In the genomic region with DNA sequence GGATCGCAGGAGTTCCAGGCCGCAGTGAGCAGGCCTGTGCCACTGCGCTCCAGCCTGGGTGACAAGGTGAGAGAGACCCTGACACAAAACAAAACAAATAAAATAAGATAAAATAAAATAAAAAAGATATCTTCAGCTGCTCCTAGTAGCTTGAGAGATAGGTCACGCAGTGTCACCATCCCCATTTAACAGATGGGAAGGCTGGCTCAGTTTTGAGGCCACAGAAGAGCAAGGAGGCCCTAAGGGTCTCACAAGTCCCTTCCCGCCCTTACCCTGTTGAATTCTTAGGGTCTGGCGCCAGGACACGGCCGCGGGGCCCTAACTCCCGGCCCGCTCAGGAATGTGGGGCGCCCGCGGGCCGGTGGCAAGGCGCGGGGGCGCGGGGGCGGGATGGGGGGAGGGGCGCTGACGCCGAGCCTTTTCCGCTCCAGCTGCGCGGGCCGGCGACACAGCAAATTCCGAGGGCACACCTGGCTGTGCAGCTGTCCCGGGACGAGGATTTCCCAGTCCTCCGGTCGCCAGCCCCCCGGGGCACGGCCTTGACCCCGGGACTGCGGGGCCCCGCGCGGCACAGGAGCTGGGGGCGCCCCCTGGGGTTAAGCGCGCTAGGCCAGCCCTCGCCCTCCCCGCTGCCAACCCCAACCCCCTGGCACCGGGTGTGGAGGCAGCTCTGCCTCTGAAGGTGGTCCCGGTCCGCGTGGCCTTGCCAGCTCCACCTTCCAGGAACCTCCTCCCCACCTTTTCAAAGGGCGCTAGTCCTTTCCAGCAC, we compare ENCODE assay signal across 11 cellular contexts. TPM values are rescaled to one million over a fixed set of nuclear protein-coding genes. Genes with fewer than 3 reads are reported as not detected.
DNase-seq lines count a peak whose midpoint lies in the region; ATAC-seq, FAIRE-seq and TF ChIP-seq lines count a peak whose summit lies in the region.
"Had no signal": no experiment of that assay in that cellular context is flagged by ENCODE, and none has a peak within 500 bp of the region (broad histone marks: within the 10 kb centered on the region; RNA-seq: fewer than 3 reads in every experiment).

No MANE protein-coding gene starts in this region.

- H2BK12ac ChIP-seq in H1 (ENCODE audit: low read depth, low read length): peak overlapping the region; percentile 90; the same call in 1 of the 2 replicates

- no peak for TF ChIP-seq RAD21 in H1 (IDR thresholded peaks at IDR 0.05 in 1 of 2, conservative IDR thresholded peaks at IDR 0.05 in 1 of 2; ENCODE audit: low read depth in 2 of 2, low read length in 2 of 2)

- H4K91ac ChIP-seq in H1 (replicated peaks; ENCODE audit: insufficient read length, low read length): no peak overlapping the region

- H3K27ac Mint-ChIP-seq in CD4-positive, alpha-beta memory T cell: no peak overlapping the region
- H3K27ac Mint-ChIP-seq in T-helper 2 cell treated with Interferon-gamma antibody and Interleukin-4, amounts not matched to agents 5 μg/mL and 100 μg/mL, for 36 hours: no peak overlapping the region

- H3K9me3 Mint-ChIP-seq in CD4-positive, alpha-beta memory T cell: no peaks in the 10 kb centered on the region
- H3K9me3 Mint-ChIP-seq in T-helper 2 cell treated with Interferon-gamma antibody and Interleukin-4, amounts not matched to agents 5 μg/mL and 100 μg/mL, for 36 hours: no peaks in the 10 kb centered on the region

- WGBS in H1 (ENCODE audit: extremely low coverage in 1 of 2, insufficient coverage in 1 of 2, insufficient read length in 1 of 2, insufficient replicate concordance in 2 of 2, low coverage in 1 of 2, low lambda C conversion rate in 2 of 2, missing lambda C conversion rate in 1 of 2), 2 experiments: 28% methylated on average over 21 of the region's 50 CpGs; no CpG with 5 or more reads in 1 of the 2 experiments
- 12 to 14% (median 12%) methylated on average over 47 to 50 of the region's 50 CpGs for WGBS in ovary, 3 donors

- no peaks in the 10 kb centered on the region for H3K4me1 Mint-ChIP-seq in CD4-positive, alpha-beta memory T cell
- no peaks in the 10 kb centered on the region for H3K4me1 Mint-ChIP-seq in T-helper 2 cell treated with Interferon-gamma antibody and Interleukin-4, amounts not matched to agents 5 μg/mL and 100 μg/mL, for 36 hours (ENCODE audit: low read depth)

- TF ChIP-seq CTCF in H1 (IDR thresholded peaks at IDR 0.05; ENCODE audit: control extremely low read depth in 1 of 3, insufficient read depth in 1 of 3, low read depth in 1 of 3, low read length in 3 of 3) (no peak), ovary (IDR thresholded peaks at IDR 0.05) (no peak), kidney (IDR thresholded peaks at IDR 0.05; ENCODE audit: borderline replicate concordance, extremely low read depth, insufficient read depth) (no peak), gastrocnemius medialis (IDR thresholded peaks at IDR 0.05 in 4 of 5, conservative IDR thresholded peaks at IDR 0.05 in 1 of 5) (no peak)

- CTCF ChIA-PET in CD4-positive, alpha-beta memory T cell (lab: Charles Lee; ENCODE audit: partially characterized antibody): interaction anchor here (1.3 to 5.9 kb wide), 3 partner anchors 15 to 111 kb away, joined by 4 to 33 read pairs (median 20); a partner anchor contains a TSS
- CTCF ChIA-PET in H1 (lab: Charles Lee; ENCODE audit: partially characterized antibody): interaction anchor here (0.8 to 4.9 kb wide), 8 partner anchors 9 to 276 kb away, joined by 3 to 40 read pairs (median 3); a partner anchor contains a TSS

- POLR2A ChIA-PET in CD4-positive, alpha-beta memory T cell (lab: Charles Lee; ENCODE audit: partially characterized antibody): interaction anchor here (1.0 kb wide), 1 partner anchor 108 kb away, joined by 3 read pairs; no protein-coding TSS in a partner anchor
- POLR2A ChIA-PET in H1 (lab: Charles Lee; ENCODE audit: partially characterized antibody): interaction anchor here (1.8 to 4.0 kb wide), 2 partner anchors 15 to 116 kb away, joined by 3 to 14 read pairs; a partner anchor contains a TSS

- H2BK120ac ChIP-seq in H1 (replicated peaks; ENCODE audit: low read depth, low read length): peak overlapping the region; percentile 54

- H3K9me3 ChIP-seq in CD4-positive, alpha-beta memory T cell (ENCODE audit: control insufficient read depth in 1 of 2, low read length in 2 of 2): no peaks in the 10 kb centered on the region
- H3K9me3 ChIP-seq in H1 (ENCODE audit: insufficient read depth in 2 of 2, low read depth in 1 of 2, low read length in 1 of 2) (no peaks in the 10 kb centered on the region), ovary (no peaks in the 10 kb centered on the region), kidney (ENCODE audit: control insufficient read depth in 1 of 2, low read length in 2 of 2) (no peaks in the 10 kb centered on the region), gastrocnemius medialis (no peaks in the 10 kb centered on the region)

- 0 out of 3 replicates have a peak, but pooled peaks of 1 of the 2 experiments have one; percentile 32 for TF ChIP-seq POLR2A in H1 (IDR thresholded peaks at IDR 0.05; ENCODE audit: control extremely low read depth in 1 of 2, low read depth in 2 of 2, low read length in 2 of 2)
- TF ChIP-seq POLR2A in ovary (IDR thresholded peaks at IDR 0.05): no peak
- no peak for TF ChIP-seq POLR2A in gastrocnemius medialis (IDR thresholded peaks at IDR 0.05)

- in situ Hi-C loops in gastrocnemius medialis (cut with MboI; ENCODE audit: low sequenced_read_pairs in 4 of 4): no loop called here

- no peak overlapping the region for H3K27ac ChIP-seq in CD4-positive, alpha-beta memory T cell (ENCODE audit: low read depth, low read length)
- H3K27ac ChIP-seq in H1 (ENCODE audit: low read depth, low read length): no peak overlapping the region
- no peak overlapping the region for H3K27ac ChIP-seq in ovary
- no peak overlapping the region for H3K27ac ChIP-seq in kidney (ENCODE audit: low read depth in 2 of 2, low read length in 2 of 2)
- no peak overlapping the region for H3K27ac ChIP-seq in gastrocnemius medialis

- peak overlapping the region; percentile 60; the same call in 1 of the 2 replicates for H2BK5ac ChIP-seq in H1 (ENCODE audit: low read depth, low read length)

- no peak for DNase-seq in CD4-positive, alpha-beta memory T cell
- DNase-seq in T-helper 2 cell treated with Interferon-gamma antibody and Interleukin-4, amounts not matched to agents 5 μg/mL and 100 μg/mL, for 36 hours (ENCODE audit: low spot score): no peak
- DNase-seq in H1 (ENCODE audit: low read depth in 1 of 2, low spot score in 2 of 2): peak in 1 of 2 experiments; percentile 68
- no peak for DNase-seq in ovary
- no peak for DNase-seq in kidney
- DNase-seq in globus pallidus (ENCODE audit: low spot score): no peak
- no peak for DNase-seq in gastrocnemius medialis
- DNase-seq: central memory CD4-positive, alpha-beta T cell had no signal

- no peaks in the 10 kb centered on the region for H3K4me1 ChIP-seq in CD4-positive, alpha-beta memory T cell (ENCODE audit: insufficient read depth, low read length)
- H3K4me1 ChIP-seq in H1 (replicated peaks in 1 of 4; ENCODE audit: control insufficient read depth in 3 of 4, insufficient read depth in 4 of 4, low read length in 3 of 4) (peaks cover 0 to 10% (median 4%) of the 10 kb centered on the region in 4 experiments; a peak in 6 of 7 replicates), ovary (ENCODE audit: insufficient read depth) (no peaks in the 10 kb centered on the region), kidney (ENCODE audit: control insufficient read depth in 1 of 2, insufficient read depth in 1 of 2, low read depth in 1 of 2, low read length in 2 of 2) (no peaks in the 10 kb centered on the region), gastrocnemius medialis (no peaks in the 10 kb centered on the region)

- H3K27me3 ChIP-seq in CD4-positive, alpha-beta memory T cell (ENCODE audit: insufficient read depth, low read length): no peaks in the 10 kb centered on the region
- no peaks in the 10 kb centered on the region; a peak in 1 of 7 replicates for H3K27me3 ChIP-seq in H1 (replicated peaks in 1 of 4; ENCODE audit: control insufficient read depth in 3 of 4, extremely low read depth in 1 of 4, insufficient read depth in 3 of 4, low read length in 3 of 4)
- H3K27me3 ChIP-seq in ovary: no peaks in the 10 kb centered on the region
- peaks cover 3 to 21% (median 7%) of the 10 kb centered on the region in 3 donors for H3K27me3 ChIP-seq in gastrocnemius medialis

- H3K23ac ChIP-seq in H1 (ENCODE audit: insufficient read length): no peak overlapping the region

- H3K4me3 Mint-ChIP-seq in CD4-positive, alpha-beta memory T cell: peak overlapping the region in 6 of 8 donors; percentile 31 to 75 (median 42)
- H3K4me3 Mint-ChIP-seq in T-helper 2 cell treated with Interferon-gamma antibody and Interleukin-4, amounts not matched to agents 5 μg/mL and 100 μg/mL, for 36 hours: peak overlapping the region; percentile 34

- TF ChIP-seq EP300 in H1 (IDR thresholded peaks at IDR 0.05; ENCODE audit: borderline replicate concordance in 1 of 2, low read depth in 2 of 2, low read length in 2 of 2) (peak; percentile 5 to 48; a peak in 2 of 3 replicates), ovary (IDR thresholded peaks at IDR 0.05) (no peak)

- 0 out of 2 replicates have a peak overlapping the region, but pooled peaks have one; percentile 46 for H2BK15ac ChIP-seq in H1 (ENCODE audit: low read length)

- intact Hi-C loops in CD4-positive, alpha-beta memory T cell (cut with micrococcal nuclease): no loop called here
- intact Hi-C loops in ovary (cut with DNase I): no loop called here
- intact Hi-C loops in kidney (cut with DNase I): no loop called here
- intact Hi-C loops in gastrocnemius medialis (cut with DNase I; ENCODE audit: low total_unique reads): no loop called here

- no peaks in the 10 kb centered on the region for H3K36me3 ChIP-seq in CD4-positive, alpha-beta memory T cell (ENCODE audit: insufficient read depth, low read length)
- no peaks in the 10 kb centered on the region for H3K36me3 ChIP-seq in H1 (ENCODE audit: control insufficient read depth in 2 of 4, insufficient read depth in 4 of 4, low read length in 3 of 4)
- no peaks in the 10 kb centered on the region for H3K36me3 ChIP-seq in ovary
- no peaks in the 10 kb centered on the region for H3K36me3 ChIP-seq in kidney (ENCODE audit: control insufficient read depth in 1 of 2, insufficient read depth in 2 of 2, low read length in 2 of 2)
- no peaks in the 10 kb centered on the region for H3K36me3 ChIP-seq in gastrocnemius medialis

- peak overlapping the region; percentile 76 for H4K5ac ChIP-seq in H1 (ENCODE audit: insufficient read length, low read depth, low read length)

- no peak overlapping the region for H3K14ac ChIP-seq in H1 (ENCODE audit: insufficient read length)

- peak overlapping the region in 2 of 4 experiments; percentile 8 to 25; a peak in 1 of 7 replicates for H3K9ac ChIP-seq in H1 (replicated peaks in 1 of 4; ENCODE audit: extremely low read depth in 1 of 4, low read depth in 3 of 4, low read length in 3 of 4)
- no peak overlapping the region for H3K9ac ChIP-seq in kidney (ENCODE audit: low read length in 2 of 2)

- H3K4me2 ChIP-seq in H1 (ENCODE audit: insufficient read depth in 1 of 2, low read depth in 2 of 2, low read length in 2 of 2): peak overlapping the region; percentile 20 to 69; a peak in 3 of 4 replicates

- peak overlapping the region; percentile 78 for H3K4ac ChIP-seq in H1 (replicated peaks; ENCODE audit: insufficient read length, low read depth, low read length)

- H3K4me3 ChIP-seq in CD4-positive, alpha-beta memory T cell (ENCODE audit: low read length in 2 of 2): no peak overlapping the region
- H3K4me3 ChIP-seq in H1 (ENCODE audit: extremely low read depth in 1 of 4, insufficient read depth in 2 of 4, low read depth in 3 of 4, low read length in 4 of 4) (peak overlapping the region in 3 of 4 experiments; percentile 7 to 53 (median 29); a peak in 5 of 8 replicates), ovary (peak overlapping the region; percentile 23), kidney (ENCODE audit: low read length in 2 of 2) (no peak overlapping the region), gastrocnemius medialis (peak overlapping the region in 1 of 4 donors; percentile 19)

- ATAC-seq in gastrocnemius medialis (no peak), GM21737 (IDR thresholded peaks at IDR 0.05; ENCODE audit: unreplicated experiment) (no peak)

- FAIRE-seq in H1 (lab: Jason Lieb, UNC): no peak
- FAIRE-seq in kidney (lab: Jason Lieb, UNC): no peak
- FAIRE-seq: RCC 7860 had no signal

- no peaks in the 10 kb centered on the region for H3K79me2 ChIP-seq in H1 (ENCODE audit: control insufficient read depth in 1 of 2, insufficient read depth in 2 of 2, low read length in 2 of 2)

- no peaks in the 10 kb centered on the region for H3K36me3 Mint-ChIP-seq in CD4-positive, alpha-beta memory T cell
- no peaks in the 10 kb centered on the region for H3K36me3 Mint-ChIP-seq in T-helper 2 cell treated with Interferon-gamma antibody and Interleukin-4, amounts not matched to agents 5 μg/mL and 100 μg/mL, for 36 hours (ENCODE audit: low read depth)

- H3K18ac ChIP-seq in H1 (ENCODE audit: extremely low read depth, low read length): peak overlapping the region; percentile 90

- no peak overlapping the region for H2AK5ac ChIP-seq in H1 (ENCODE audit: low read depth, low read length)

- H3K27me3 Mint-ChIP-seq in CD4-positive, alpha-beta memory T cell: peaks cover 8 to 9% of the 10 kb centered on the region in 2 donors
- peaks cover 7% of the 10 kb centered on the region for H3K27me3 Mint-ChIP-seq in T-helper 2 cell treated with Interferon-gamma antibody and Interleukin-4, amounts not matched to agents 5 μg/mL and 100 μg/mL, for 36 hours (ENCODE audit: low read depth)

- peak overlapping the region; percentile 62; the same call in 1 of the 2 replicates for H2AFZ ChIP-seq in H1 (ENCODE audit: low read length)

- H3K56ac ChIP-seq in H1 (replicated peaks; ENCODE audit: insufficient read length, low read depth, low read length): peak overlapping the region; percentile 39

- no peak overlapping the region for H2BK20ac ChIP-seq in H1 (ENCODE audit: low read length)

- no peaks in the 10 kb centered on the region for H4K20me1 ChIP-seq in H1 (replicated peaks in 1 of 2; ENCODE audit: control insufficient read depth in 1 of 2, insufficient read depth in 2 of 2, low read length in 2 of 2)

- no peaks in the 10 kb centered on the region for H3K79me1 ChIP-seq in H1 (ENCODE audit: low read depth, low read length)

- no peaks in the 10 kb centered on the region; the same call in 1 of the 2 replicates for H3K23me2 ChIP-seq in H1 (ENCODE audit: low read depth, low read length)

- H4K8ac ChIP-seq in H1 (ENCODE audit: extremely low read depth, insufficient read depth, low read length): peak overlapping the region; percentile 86

RNA-seq across cellular contexts. Expression of a gene that starts 10.3 kb away (rescaled TPM):
- not detected for total RNA-seq in CD4-positive, alpha-beta memory T cell
- not detected for polyA plus RNA-seq in CD4-positive, alpha-beta memory T cell
- total RNA-seq in H1 (2021; fragmentation: NEBNext Ultra II Directional; extraction: Animal tissue kit (Norgen Biotek cat#: 25700)): not detected in 2 replicates
- polyA plus RNA-seq in H1 (2011; rRNA removed): 0.06 TPM in 1 of 2 replicates, not detected in the other
- not detected for polyA plus RNA-seq in H1 (2011; cell fraction: cytosol; rRNA removed)
- polyA plus RNA-seq in H1 (2011; cell fraction: nucleus; rRNA removed): 0.16 TPM
- polyA plus RNA-seq in H1 (2012, experiment 1 of 2): not detected in 4 replicates
- polyA plus RNA-seq in H1 (2012, experiment 2 of 2): not detected
- 0.06 TPM for polyA plus RNA-seq in H1 (2013, experiment 1 of 2)
- polyA plus RNA-seq in H1 (2013, experiment 2 of 2): 0.04 TPM
- polyA minus RNA-seq in H1 (2011; rRNA and poly(A)+ RNA removed): 0.13 TPM in 1 of 2 replicates, not detected in the other
- polyA minus RNA-seq in H1 (2011; cell fraction: cytosol; rRNA and poly(A)+ RNA removed): not detected
- polyA minus RNA-seq in H1 (2011; cell fraction: nucleus; rRNA and poly(A)+ RNA removed): not detected
- total RNA-seq in ovary: not detected
- polyA plus RNA-seq in ovary: not detected
- not detected for total RNA-seq in kidney
- polyA plus RNA-seq in kidney (ENCODE audit: insufficient read depth, low read depth, low replicate concordance): not detected
- not detected for total RNA-seq in gastrocnemius medialis
- total RNA-seq: renal cortical epithelial cell had no signal

RNA-seq across cellular contexts. Expression of a gene that starts 15.6 kb away (rescaled TPM):
- total RNA-seq in CD4-positive, alpha-beta memory T cell: 1 to 10 TPM; 5.8 to 6.3 TPM
- 1 to 10 TPM in 1 of 2 donors, under 1 TPM in 1; 0.21 to 1.4 TPM for polyA plus RNA-seq in CD4-positive, alpha-beta memory T cell
- total RNA-seq in H1 (2021; fragmentation: NEBNext Ultra II Directional; extraction: Animal tissue kit (Norgen Biotek cat#: 25700)): 2.0 and 2.1 TPM in 2 replicates
- polyA plus RNA-seq in H1 (2011; rRNA removed): 1.1 and 1.2 TPM in 2 replicates
- polyA plus RNA-seq in H1 (2011; cell fraction: cytosol; rRNA removed): 1.1 TPM
- 1.9 TPM for polyA plus RNA-seq in H1 (2011; cell fraction: nucleus; rRNA removed)
- polyA plus RNA-seq in H1 (2012, experiment 1 of 2): 1.3 to 1.7 TPM (median 1.6 TPM) in 4 replicates
- 1.5 TPM for polyA plus RNA-seq in H1 (2012, experiment 2 of 2)
- polyA plus RNA-seq in H1 (2013, experiment 1 of 2): 2.0 TPM
- polyA plus RNA-seq in H1 (2013, experiment 2 of 2): 2.5 TPM
- 1.5 and 2.8 TPM in 2 replicates for polyA minus RNA-seq in H1 (2011; rRNA and poly(A)+ RNA removed)
- polyA minus RNA-seq in H1 (2011; cell fraction: cytosol; rRNA and poly(A)+ RNA removed): 1.1 TPM
- 1.2 TPM for polyA minus RNA-seq in H1 (2011; cell fraction: nucleus; rRNA and poly(A)+ RNA removed)
- 1 to 10 TPM; 4.4 to 9.3 (median 8.0) TPM for total RNA-seq in ovary
- polyA plus RNA-seq in ovary: 10 to 100 TPM in 1 of 2 donors, 1 to 10 TPM in 1; 3.6 to 15.4 TPM
- total RNA-seq in kidney: 10.0 TPM
- 12.5 TPM for polyA plus RNA-seq in kidney (ENCODE audit: insufficient read depth, low read depth, low replicate concordance)
- 10 to 100 TPM in 1 of 4 donors, 1 to 10 TPM in 3; 7.6 to 10.1 (median 8.7) TPM for total RNA-seq in gastrocnemius medialis

RNA-seq across cellular contexts. Expression of a gene that starts 28.9 kb away (rescaled TPM):
- not detected for total RNA-seq in CD4-positive, alpha-beta memory T cell
- not detected for polyA plus RNA-seq in CD4-positive, alpha-beta memory T cell
- not detected in 2 replicates for total RNA-seq in H1 (2021; fragmentation: NEBNext Ultra II Directional; extraction: Animal tissue kit (Norgen Biotek cat#: 25700))
- 0.03 TPM in 1 of 2 replicates, not detected in the other for polyA plus RNA-seq in H1 (2011; rRNA removed)
- 0.04 TPM for polyA plus RNA-seq in H1 (2011; cell fraction: cytosol; rRNA removed)
- not detected for polyA plus RNA-seq in H1 (2011; cell fraction: nucleus; rRNA removed)
- polyA plus RNA-seq in H1 (2012, experiment 1 of 2): 0.10 to 0.11 TPM in 2 of 4 replicates, not detected in the others
- polyA plus RNA-seq in H1 (2012, experiment 2 of 2): 0.03 TPM
- polyA plus RNA-seq in H1 (2013, experiment 1 of 2): not detected
- polyA plus RNA-seq in H1 (2013, experiment 2 of 2): 0.02 TPM
- polyA minus RNA-seq in H1 (2011; rRNA and poly(A)+ RNA removed): not detected in 2 replicates
- polyA minus RNA-seq in H1 (2011; cell fraction: cytosol; rRNA and poly(A)+ RNA removed): not detected
- not detected for polyA minus RNA-seq in H1 (2011; cell fraction: nucleus; rRNA and poly(A)+ RNA removed)
- total RNA-seq in ovary: 1 to 10 TPM in 1 of 7 donors, under 1 TPM in 6; 0.08 to 1.5 (median 0.42) TPM
- under 1 TPM; 0.07 to 0.15 TPM for polyA plus RNA-seq in ovary
- 26.0 TPM for total RNA-seq in kidney
- 42.1 TPM for polyA plus RNA-seq in kidney (ENCODE audit: insufficient read depth, low read depth, low replicate concordance)
- under 1 TPM in 3 of 4 donors, not detected in 1; 0.29 to 0.83 (median 0.51) TPM for total RNA-seq in gastrocnemius medialis

Comparison
In these comparisons a context has a peak if more than half of its experiments do, and no peak if none do; other contexts are left out.
1. H3K4me3 ChIP-seq: peak in H1 (3 of 4) and ovary (single experiment); none in CD4-positive, alpha-beta memory T cell (0 of 2) and kidney (0 of 2).
2. RNA of a gene that starts 28.9 kb away (total RNA-seq): 26.0 TPM in kidney (single experiment); 0.29 to 0.83 TPM in gastrocnemius medialis, 0.08 to 1.5 TPM in ovary, not detected in H1 and not detected in CD4-positive, alpha-beta memory T cell; every median in the first group is over 10 times any median in the second.